8 cellular contexts compared by ENCODE assay signal in genomic region chr5:134184155-134185135, GRCh38. TPM values are rescaled to one million over a fixed set of nuclear protein-coding genes. Genes with fewer than 3 reads are reported as not detected.
DNase-seq lines count a peak whose midpoint lies in the region; ATAC-seq and TF ChIP-seq lines count a peak whose summit lies in the region.

No MANE protein-coding gene starts in this region.

- no peak overlapping the region for H3K27ac Mint-ChIP-seq in endodermal cell

- no peaks in the 10 kb centered on the region for H3K9me3 ChIP-seq in endodermal cell (ENCODE audit: control insufficient read depth, low read length)

- 64 to 79% methylated on average over 9 to 11 of the region's 11 CpGs for WGBS in endodermal cell (ENCODE audit: insufficient coverage in 1 of 2, insufficient read length in 1 of 2), 2 experiments

- H3K36me3 Mint-ChIP-seq in endodermal cell (ENCODE audit: low read depth): no peaks in the 10 kb centered on the region

- no peaks in the 10 kb centered on the region for H3K36me3 ChIP-seq in endodermal cell (ENCODE audit: control insufficient read depth, insufficient read depth, low read length)

- H3K9ac ChIP-seq in endodermal cell (ENCODE audit: extremely low read depth, low read length, poor library complexity, severe bottlenecking): no peak overlapping the region

- H3K27ac ChIP-seq in endodermal cell (ENCODE audit: low read depth, low read length): no peak overlapping the region

- no peaks in the 10 kb centered on the region for H3K27me3 ChIP-seq in endodermal cell (ENCODE audit: control insufficient read depth, insufficient read depth, low read length, poor library complexity, severe bottlenecking)

- H3K4me1 Mint-ChIP-seq in endodermal cell: no peaks in the 10 kb centered on the region

- peak; percentile 83 for ATAC-seq in HG02885 (IDR thresholded peaks at IDR 0.05; ENCODE audit: poor library complexity, unreplicated experiment)

- no peaks in the 10 kb centered on the region for H3K9me3 Mint-ChIP-seq in endodermal cell

- DNase-seq in NCI-H1436 (lab: John Stamatoyannopoulos, UW) (peak; percentile 50), NCI-H1436 treated with DMSO at 0.1 percent for 48 hours (lab: John Stamatoyannopoulos, UW) (no peak), NCI-H748 (lab: John Stamatoyannopoulos, UW; ENCODE audit: unreplicated experiment) (peak; percentile 50), endodermal cell (peak; percentile 96), mucosa of gallbladder (ENCODE audit: low spot score) (peak; percentile 65)
- DNase-seq in activated CD8-positive, alpha-beta memory T cell treated with anti-CD3 and anti-CD28 coated beads for 1 hour (ENCODE audit: extremely low read depth in 1 of 2, low read depth in 1 of 2): peak; percentile 25 to 56
- DNase-seq in stimulated activated CD8-positive, alpha-beta memory T cell treated with anti-CD3 and anti-CD28 coated beads, Interleukin-7, amount 100 ng/mL, for 24 hours (ENCODE audit: low read depth): peak; percentile 53

- H3K4me3 ChIP-seq in endodermal cell (ENCODE audit: low read length): no peak overlapping the region

- H3K27me3 Mint-ChIP-seq in endodermal cell (ENCODE audit: insufficient read depth): no peaks in the 10 kb centered on the region

- no peaks in the 10 kb centered on the region for H3K4me1 ChIP-seq in endodermal cell (ENCODE audit: control insufficient read depth, insufficient read depth, low read length)

- no peak overlapping the region for H3K4me3 Mint-ChIP-seq in endodermal cell

- TF ChIP-seq CTCF in endodermal cell (conservative IDR thresholded peaks at IDR 0.05): peak; percentile 93

RNA-seq across cellular contexts. Expression of gene SKP1, which starts 7.7 kb away (rescaled TPM):
- total RNA-seq in endodermal cell (100 to 1,000 TPM; 357 to 427 TPM), mucosa of gallbladder (340 TPM)
- polyA plus RNA-seq in endodermal cell (2013, experiment 1 of 2): 626 TPM
- 605 TPM for polyA plus RNA-seq in endodermal cell (2013, experiment 2 of 2)

RNA-seq across cellular contexts. Expression of gene PPP2CA, which starts 41.4 kb away (rescaled TPM):
- 100 to 1,000 TPM; 174 to 185 TPM for total RNA-seq in endodermal cell
- 209 TPM for polyA plus RNA-seq in endodermal cell (2013, experiment 1 of 2)
- polyA plus RNA-seq in endodermal cell (2013, experiment 2 of 2): 202 TPM
- total RNA-seq in mucosa of gallbladder: 108 TPM
